Comparison of ENCODE assay signal across 1 cellular context in the genomic region with DNA sequence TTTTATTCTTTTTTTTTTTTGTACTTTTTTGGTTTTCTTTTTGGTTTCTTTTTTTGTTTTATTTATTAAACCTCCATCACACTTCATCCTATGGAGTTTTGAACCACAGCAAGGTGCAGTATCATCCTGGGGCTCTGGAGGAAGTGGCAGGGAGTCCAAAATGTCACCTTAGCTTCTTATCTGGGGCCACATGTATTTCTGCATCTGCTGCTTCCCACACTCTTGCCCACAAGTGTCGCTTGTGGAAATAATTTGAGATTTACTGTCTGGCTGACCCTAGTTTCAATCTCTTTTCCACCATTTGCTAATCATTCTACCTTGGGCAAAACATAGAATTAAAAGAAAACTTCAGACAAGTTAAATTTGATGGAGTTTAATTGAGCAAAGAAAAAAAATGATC.
TF ChIP-seq lines count a peak whose summit lies in the region.

No MANE protein-coding gene starts in this region.

TF ChIP-seq in K562, 482 proteins besides CTCF, POLR2A, EP300 and RAD21:
- TF ChIP-seq CREM (IDR thresholded peaks at IDR 0.05; ENCODE audit: low read depth) (0 out of 2 replicates have a peak, but pooled peaks have one; percentile 6), YY1 (IDR thresholded peaks at IDR 0.05; ENCODE audit: borderline replicate concordance in 1 of 3, control insufficient read depth in 1 of 3, extremely low read depth in 1 of 3, insufficient read depth in 3 of 3, insufficient read length in 1 of 3, insufficient replicate concordance in 2 of 3, low read depth in 1 of 3, low read length in 2 of 3) (peak in 1 of 3 experiments; percentile 21), POLR3A (IDR thresholded peaks at IDR 0.05; ENCODE audit: borderline replicate concordance, extremely low read depth, insufficient read depth, insufficient read length) (no peak), CBFA2T2 (conservative IDR thresholded peaks at IDR 0.05) (peak; percentile 61), ZNF232 (CRISPR knock-in tag; IDR thresholded peaks at IDR 0.05) (no peak), TAL1 (IDR thresholded peaks at IDR 0.05) (peak; percentile 54), SRF (CRISPR knock-in tag; IDR thresholded peaks at IDR 0.05) (no peak), SIX5 (IDR thresholded peaks at IDR 0.05; ENCODE audit: borderline replicate concordance in 1 of 2, insufficient read depth in 1 of 2, low read depth in 1 of 2, low read length in 2 of 2) (no peak), TCF3 (CRISPR knock-in tag; IDR thresholded peaks at IDR 0.05) (peak; percentile 82), ARID1B (IDR thresholded peaks at IDR 0.05) (peak; percentile 51), SMARCA4 (IDR thresholded peaks at IDR 0.05) (0 out of 2 replicates have a peak, but pooled peaks have one; percentile 17), STAT5A (IDR thresholded peaks at IDR 0.05; ENCODE audit: borderline replicate concordance, low read length) (peak; percentile 35; the same call in 1 of the 2 replicates), ZNF347 (CRISPR knock-in tag; IDR thresholded peaks at IDR 0.05; ENCODE audit: low read depth) (no peak), RCOR1 (IDR thresholded peaks at IDR 0.05; ENCODE audit: borderline replicate concordance in 1 of 2, low read depth in 2 of 2, low read length in 2 of 2) (0 out of 4 replicates have a peak, but pooled peaks of 1 of the 2 experiments have one; percentile 32), TRIM24 (IDR thresholded peaks at IDR 0.05) (0 out of 4 replicates have a peak, but pooled peaks of 1 of the 2 experiments have one; percentile 20), ZNF146 (CRISPR knock-in tag; IDR thresholded peaks at IDR 0.05; ENCODE audit: unreplicated experiment) (no peak), POLR2AphosphoS5 (IDR thresholded peaks at IDR 0.05; ENCODE audit: control insufficient read depth, insufficient read depth, low read depth, low read length) (peak; percentile 51; the same call in 1 of the 2 replicates), KDM1A (IDR thresholded peaks at IDR 0.05) (peak; percentile 57 to 59; a peak in 2 of 4 replicates), TAF1 (IDR thresholded peaks at IDR 0.05; ENCODE audit: control insufficient read depth, extremely low read depth, insufficient read depth, low read length, severe bottlenecking) (peak; percentile 17), NCOR1 (IDR thresholded peaks at IDR 0.05) (peak; percentile 54), SRSF3 (IDR thresholded peaks at IDR 0.05; ENCODE audit: insufficient read depth, low read length) (no peak), TEAD4 (IDR thresholded peaks at IDR 0.05; ENCODE audit: low read length) (peak; percentile 86), TEAD4 (CRISPR knock-in tag; IDR thresholded peaks at IDR 0.05; ENCODE audit: borderline replicate concordance) (no peak), CBFA2T3 (IDR thresholded peaks at IDR 0.05) (peak; percentile 80), MCM5 (IDR thresholded peaks at IDR 0.05; ENCODE audit: low read depth) (no peak), MEIS2 (IDR thresholded peaks at IDR 0.05; ENCODE audit: partially characterized antibody) (peak; percentile 78), SMARCA5 (IDR thresholded peaks at IDR 0.05) (no peak), PML (IDR thresholded peaks at IDR 0.05; ENCODE audit: low read length) (peak; percentile 53; the same call in 1 of the 2 replicates)
- TF ChIP-seq, protein P1, sequence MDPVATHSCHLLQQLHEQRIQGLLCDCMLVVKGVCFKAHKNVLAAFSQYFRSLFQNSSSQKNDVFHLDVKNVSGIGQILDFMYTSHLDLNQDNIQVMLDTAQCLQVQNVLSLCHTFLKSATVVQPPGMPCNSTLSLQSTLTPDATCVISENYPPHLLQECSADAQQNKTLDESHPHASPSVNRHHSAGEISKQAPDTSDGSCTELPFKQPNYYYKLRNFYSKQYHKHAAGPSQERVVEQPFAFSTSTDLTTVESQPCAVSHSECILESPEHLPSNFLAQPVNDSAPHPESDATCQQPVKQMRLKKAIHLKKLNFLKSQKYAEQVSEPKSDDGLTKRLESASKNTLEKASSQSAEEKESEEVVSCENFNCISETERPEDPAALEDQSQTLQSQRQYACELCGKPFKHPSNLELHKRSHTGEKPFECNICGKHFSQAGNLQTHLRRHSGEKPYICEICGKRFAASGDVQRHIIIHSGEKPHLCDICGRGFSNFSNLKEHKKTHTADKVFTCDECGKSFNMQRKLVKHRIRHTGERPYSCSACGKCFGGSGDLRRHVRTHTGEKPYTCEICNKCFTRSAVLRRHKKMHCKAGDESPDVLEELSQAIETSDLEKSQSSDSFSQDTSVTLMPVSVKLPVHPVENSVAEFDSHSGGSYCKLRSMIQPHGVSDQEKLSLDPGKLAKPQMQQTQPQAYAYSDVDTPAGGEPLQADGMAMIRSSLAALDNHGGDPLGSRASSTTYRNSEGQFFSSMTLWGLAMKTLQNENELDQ (CRISPR knock-in tag; IDR thresholded peaks at IDR 0.05; ENCODE audit: borderline replicate concordance), result no peak
- TF ChIP-seq, protein P2, sequence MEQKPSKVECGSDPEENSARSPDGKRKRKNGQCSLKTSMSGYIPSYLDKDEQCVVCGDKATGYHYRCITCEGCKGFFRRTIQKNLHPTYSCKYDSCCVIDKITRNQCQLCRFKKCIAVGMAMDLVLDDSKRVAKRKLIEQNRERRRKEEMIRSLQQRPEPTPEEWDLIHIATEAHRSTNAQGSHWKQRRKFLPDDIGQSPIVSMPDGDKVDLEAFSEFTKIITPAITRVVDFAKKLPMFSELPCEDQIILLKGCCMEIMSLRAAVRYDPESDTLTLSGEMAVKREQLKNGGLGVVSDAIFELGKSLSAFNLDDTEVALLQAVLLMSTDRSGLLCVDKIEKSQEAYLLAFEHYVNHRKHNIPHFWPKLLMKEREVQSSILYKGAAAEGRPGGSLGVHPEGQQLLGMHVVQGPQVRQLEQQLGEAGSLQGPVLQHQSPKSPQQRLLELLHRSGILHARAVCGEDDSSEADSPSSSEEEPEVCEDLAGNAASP (IDR thresholded peaks at IDR 0.05), result no peak
